7 cellular contexts compared by ENCODE assay signal in genomic region chr20:1020614-1021013, GRCh38. TPM values are rescaled to one million over a fixed set of nuclear protein-coding genes. Genes with fewer than 3 reads are reported as not detected.
"Had no signal": no experiment of that assay in that cellular context is flagged by ENCODE, and none has a peak within 500 bp of the region (broad histone marks: within the 10 kb centered on the region; RNA-seq: fewer than 3 reads in every experiment).

No MANE protein-coding gene starts in this region.

- H3K9me3 Mint-ChIP-seq: GM23338, HFFc6, IgD-negative memory B cell had no signal

- ATAC-seq: GM23338, HCT116 had no signal

- H2AFZ ChIP-seq: GM23338 had no signal

- DNase-seq: HFFc6, KBM-7 had no signal

- H3K4me2 ChIP-seq: GM23338 had no signal

- H3K9me3 ChIP-seq: HAP-1 had no signal

- H3K4me1 Mint-ChIP-seq: GM23338 had no signal

- H3K4me1 ChIP-seq: HAP-1 had no signal

- H3K27ac Mint-ChIP-seq: GM23338, HFFc6, IgD-negative memory B cell had no signal

- H3K4me3 Mint-ChIP-seq: GM23338, HFFc6, IgD-negative memory B cell had no signal

RNA-seq across cellular contexts. Expression of gene RSPO4, which starts 18.5 kb away (rescaled TPM):
- total RNA-seq: HFFc6, HT-29 had no signal
